ENCODE assay signal across 20 cellular contexts in genomic region chr5:77957081-77957480, GRCh38.
"Had no signal": no experiment of that assay in that cellular context is flagged by ENCODE, and none has a peak within 500 bp of the region (broad histone marks: within the 10 kb centered on the region; RNA-seq: fewer than 3 reads in every experiment).

No MANE protein-coding gene starts in this region.

- H3K9me3 Mint-ChIP-seq: activated CD4-positive, alpha-beta T cell treated with anti-CD3 and anti-CD28 coated beads, Interleukin-2, amount 10 ng/mL, durations not matched to agents 7 days and 5 days; activated T-cell treated with anti-CD3 and anti-CD28 coated beads, Interleukin-2, amount 50 U/mL, for 72 hours; central memory CD8-positive, alpha-beta T cell; naive B cell; stimulated activated naive CD8-positive, alpha-beta T cell treated with anti-CD3 and anti-CD28 coated beads, Interleukin-15, Interleukin-2, amounts not matched to agents 100 ng/mL and 50 ng/mL, for 24 hours had no signal

- H3K4me3 Mint-ChIP-seq: activated CD4-positive, alpha-beta T cell treated with anti-CD3 and anti-CD28 coated beads, Interleukin-2, amount 10 ng/mL, durations not matched to agents 7 days and 5 days; activated naive CD8-positive, alpha-beta T cell; central memory CD8-positive, alpha-beta T cell; stimulated activated naive CD8-positive, alpha-beta T cell treated with anti-CD3 and anti-CD28 coated beads, Interleukin-15, Interleukin-2, amounts not matched to agents 100 ng/mL and 50 ng/mL, for 24 hours; T-helper 17 cell had no signal

- H3K36me3 ChIP-seq: right atrium auricular region had no signal

- H3K4me3 ChIP-seq: lung, skin epidermis had no signal

- DNase-seq: activated CD4-positive, alpha-beta T cell treated with anti-CD3 and anti-CD28 coated beads, Interleukin-2, amount 10 ng/mL, durations not matched to agents 7 days and 5 days; activated CD8-positive, alpha-beta memory T cell treated with anti-CD3 and anti-CD28 coated beads, Interleukin-2, amount 50 U/mL, for 48 hours; activated gamma-delta T cell; activated T-cell treated with anti-CD3 and anti-CD28 coated beads, Interleukin-2, amount 50 U/mL, for 72 hours; amygdala; effector CD8-positive, alpha-beta T cell; foreskin keratinocyte; glutamatergic neuron; naive B cell; nucleus accumbens; posterior cingulate gyrus; T-helper 17 cell had no signal

- ATAC-seq: activated T-cell treated with anti-CD3 and anti-CD28 coated beads, Interleukin-2, amount 50 U/mL, for 72 hours; foreskin keratinocyte; T-helper 17 cell had no signal

- H3K27ac Mint-ChIP-seq: activated CD4-positive, alpha-beta T cell treated with anti-CD3 and anti-CD28 coated beads, Interleukin-2, amount 10 ng/mL, durations not matched to agents 7 days and 5 days; activated naive CD8-positive, alpha-beta T cell; activated T-cell treated with anti-CD3 and anti-CD28 coated beads, Interleukin-2, amount 50 U/mL, for 72 hours; brain; naive B cell; stimulated activated naive CD8-positive, alpha-beta T cell treated with anti-CD3 and anti-CD28 coated beads, Interleukin-15, Interleukin-2, amounts not matched to agents 100 ng/mL and 50 ng/mL, for 24 hours; T-helper 17 cell had no signal

- H3K9me3 ChIP-seq: right atrium auricular region had no signal

- H3K36me3 Mint-ChIP-seq: brain, naive B cell had no signal

- H3K27ac ChIP-seq: coronary artery, foreskin keratinocyte, right atrium auricular region, skin epidermis had no signal

- H3K4me1 ChIP-seq: foreskin keratinocyte had no signal
